1 cellular context compared by ENCODE assay signal in genomic region chr5:74028406-74028805, GRCh38.
TF ChIP-seq lines count a peak whose summit lies in the region.

No MANE protein-coding gene starts in this region.

TF ChIP-seq in HepG2, 621 proteins besides CTCF, POLR2A, EP300 and RAD21 (continued from another document):
- TF ChIP-seq, protein P1, sequence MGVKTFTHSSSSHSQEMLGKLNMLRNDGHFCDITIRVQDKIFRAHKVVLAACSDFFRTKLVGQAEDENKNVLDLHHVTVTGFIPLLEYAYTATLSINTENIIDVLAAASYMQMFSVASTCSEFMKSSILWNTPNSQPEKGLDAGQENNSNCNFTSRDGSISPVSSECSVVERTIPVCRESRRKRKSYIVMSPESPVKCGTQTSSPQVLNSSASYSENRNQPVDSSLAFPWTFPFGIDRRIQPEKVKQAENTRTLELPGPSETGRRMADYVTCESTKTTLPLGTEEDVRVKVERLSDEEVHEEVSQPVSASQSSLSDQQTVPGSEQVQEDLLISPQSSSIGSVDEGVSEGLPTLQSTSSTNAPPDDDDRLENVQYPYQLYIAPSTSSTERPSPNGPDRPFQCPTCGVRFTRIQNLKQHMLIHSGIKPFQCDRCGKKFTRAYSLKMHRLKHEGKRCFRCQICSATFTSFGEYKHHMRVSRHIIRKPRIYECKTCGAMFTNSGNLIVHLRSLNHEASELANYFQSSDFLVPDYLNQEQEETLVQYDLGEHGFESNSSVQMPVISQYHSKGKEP (CRISPR knock-in tag; IDR thresholded peaks at IDR 0.05), result no peak
- no peak for TF ChIP-seq ZNF136 (CRISPR knock-in tag; IDR thresholded peaks at IDR 0.05; ENCODE audit: low read depth)
- no peak for TF ChIP-seq NFE2L2 (IDR thresholded peaks at IDR 0.05; ENCODE audit: low read length)
- TF ChIP-seq NFKBIZ (CRISPR knock-in tag; IDR thresholded peaks at IDR 0.05), result no peak
- TF ChIP-seq ZBTB21 (CRISPR knock-in tag; IDR thresholded peaks at IDR 0.05), result no peak
- TF ChIP-seq, protein P2, sequence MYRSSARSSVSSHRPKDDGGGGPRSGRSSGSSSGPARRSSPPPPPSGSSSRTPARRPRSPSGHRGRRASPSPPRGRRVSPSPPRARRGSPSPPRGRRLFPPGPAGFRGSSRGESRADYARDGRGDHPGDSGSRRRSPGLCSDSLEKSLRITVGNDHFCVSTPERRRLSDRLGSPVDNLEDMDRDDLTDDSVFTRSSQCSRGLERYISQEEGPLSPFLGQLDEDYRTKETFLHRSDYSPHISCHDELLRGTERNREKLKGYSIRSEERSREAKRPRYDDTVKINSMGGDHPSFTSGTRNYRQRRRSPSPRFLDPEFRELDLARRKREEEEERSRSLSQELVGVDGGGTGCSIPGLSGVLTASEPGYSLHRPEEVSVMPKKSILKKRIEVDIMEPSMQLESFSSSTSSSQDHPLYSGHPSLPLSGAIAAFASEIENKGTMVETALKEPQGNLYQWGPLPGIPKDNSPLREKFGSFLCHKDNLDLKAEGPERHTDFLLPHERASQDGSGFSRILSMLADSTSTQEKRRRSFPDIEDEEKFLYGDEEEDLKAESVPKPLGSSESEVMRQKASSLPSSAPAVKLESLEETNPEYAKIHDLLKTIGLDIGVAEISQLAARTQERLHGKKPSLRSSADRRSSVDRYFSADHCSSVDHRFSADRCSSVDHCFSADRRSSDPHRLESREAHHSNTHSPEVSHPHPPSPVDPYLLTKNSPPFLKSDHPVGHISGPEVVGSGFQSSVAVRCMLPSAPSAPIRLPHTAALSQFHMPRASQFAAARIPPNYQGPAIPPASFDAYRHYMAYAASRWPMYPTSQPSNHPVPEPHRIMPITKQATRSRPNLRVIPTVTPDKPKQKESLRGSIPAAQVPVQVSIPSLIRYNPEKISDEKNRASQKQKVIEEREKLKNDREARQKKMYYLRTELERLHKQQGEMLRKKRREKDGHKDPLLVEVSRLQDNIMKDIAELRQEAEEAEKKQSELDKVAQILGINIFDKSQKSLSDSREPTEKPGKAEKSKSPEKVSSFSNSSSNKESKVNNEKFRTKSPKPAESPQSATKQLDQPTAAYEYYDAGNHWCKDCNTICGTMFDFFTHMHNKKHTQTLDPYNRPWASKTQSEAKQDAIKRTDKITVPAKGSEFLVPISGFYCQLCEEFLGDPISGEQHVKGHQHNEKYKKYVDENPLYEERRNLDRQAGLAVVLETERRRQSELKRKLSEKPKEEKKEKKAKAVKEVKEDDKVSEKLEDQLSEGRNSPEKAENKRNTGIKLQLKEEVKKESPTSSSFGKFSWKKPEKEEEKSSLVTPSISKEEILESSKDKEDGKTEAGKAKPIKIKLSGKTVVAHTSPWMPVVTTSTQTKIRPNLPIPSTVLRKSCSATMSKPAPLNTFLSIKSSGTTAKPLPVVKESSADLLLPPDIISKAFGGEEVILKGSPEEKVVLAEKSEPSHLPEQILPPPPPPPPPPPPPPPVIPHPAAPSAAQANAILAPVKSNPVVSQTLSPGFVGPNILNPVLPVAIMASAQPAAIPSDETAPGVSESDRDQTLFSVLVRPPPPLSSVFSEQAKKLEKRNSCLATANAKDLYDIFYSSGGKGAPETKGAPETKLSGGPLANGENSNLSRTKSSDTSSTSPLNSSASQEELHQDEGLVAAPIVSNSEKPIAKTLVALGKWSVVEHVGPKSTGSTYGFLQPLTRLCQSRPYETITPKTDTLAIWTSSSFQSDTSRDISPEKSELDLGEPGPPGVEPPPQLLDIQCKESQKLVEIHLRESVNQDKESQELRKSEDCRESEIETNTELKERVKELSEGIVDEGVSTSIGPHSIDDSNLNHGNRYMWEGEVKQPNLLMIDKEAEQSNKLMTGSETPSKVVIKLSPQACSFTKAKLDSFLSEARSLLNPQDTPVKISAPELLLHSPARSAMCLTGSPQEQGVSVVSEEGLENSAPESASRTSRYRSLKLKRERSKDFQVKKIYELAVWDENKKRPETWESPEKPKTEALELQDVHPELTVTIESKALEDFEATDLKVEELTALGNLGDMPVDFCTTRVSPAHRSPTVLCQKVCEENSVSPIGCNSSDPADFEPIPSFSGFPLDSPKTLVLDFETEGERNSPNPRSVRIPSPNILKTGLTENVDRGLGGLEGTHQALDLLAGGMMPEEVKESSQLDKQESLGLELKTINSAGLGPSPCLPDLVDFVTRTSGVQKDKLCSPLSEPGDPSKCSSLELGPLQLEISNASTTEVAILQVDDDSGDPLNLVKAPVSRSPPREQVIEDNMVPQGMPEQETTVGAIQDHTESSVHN (CRISPR knock-in tag; IDR thresholded peaks at IDR 0.05), result no peak
- TF ChIP-seq, protein P3, sequence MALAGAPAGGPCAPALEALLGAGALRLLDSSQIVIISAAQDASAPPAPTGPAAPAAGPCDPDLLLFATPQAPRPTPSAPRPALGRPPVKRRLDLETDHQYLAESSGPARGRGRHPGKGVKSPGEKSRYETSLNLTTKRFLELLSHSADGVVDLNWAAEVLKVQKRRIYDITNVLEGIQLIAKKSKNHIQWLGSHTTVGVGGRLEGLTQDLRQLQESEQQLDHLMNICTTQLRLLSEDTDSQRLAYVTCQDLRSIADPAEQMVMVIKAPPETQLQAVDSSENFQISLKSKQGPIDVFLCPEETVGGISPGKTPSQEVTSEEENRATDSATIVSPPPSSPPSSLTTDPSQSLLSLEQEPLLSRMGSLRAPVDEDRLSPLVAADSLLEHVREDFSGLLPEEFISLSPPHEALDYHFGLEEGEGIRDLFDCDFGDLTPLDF (CRISPR knock-in tag; IDR thresholded peaks at IDR 0.05), result no peak
- no peak for TF ChIP-seq MYC (CRISPR knock-in tag; IDR thresholded peaks at IDR 0.05; ENCODE audit: borderline replicate concordance)
- TF ChIP-seq ZNF543 (CRISPR knock-in tag; IDR thresholded peaks at IDR 0.05), result no peak
- TF ChIP-seq MED13 (CRISPR knock-in tag; IDR thresholded peaks at IDR 0.05), result no peak
- no peak for TF ChIP-seq ARNT2 (CRISPR knock-in tag; IDR thresholded peaks at IDR 0.05; ENCODE audit: low read depth)
TF ChIP-seq in HepG2: peak in this region for 0.
